ENCODE assay signal across 8 cellular contexts in genomic region chr17:39671651-39672521, GRCh38. TPM values are rescaled to one million over a fixed set of nuclear protein-coding genes. Genes with fewer than 3 reads are reported as not detected.
DNase-seq lines count a peak whose midpoint lies in the region; ATAC-seq and TF ChIP-seq lines count a peak whose summit lies in the region.

No MANE protein-coding gene starts in this region.

- H3K4me1 ChIP-seq in GM23248 (ENCODE audit: insufficient read depth) (no peaks in the 10 kb centered on the region), cardiac muscle cell (ENCODE audit: low read depth) (peaks cover 39% of the 10 kb centered on the region)

- peaks cover 43% of the 10 kb centered on the region for H3K4me1 Mint-ChIP-seq in stimulated activated effector memory CD8-positive, alpha-beta T cell treated with anti-CD3 and anti-CD28 coated beads, Interleukin-12 subunit alpha, Interleukin-12 subunit beta, amount 100 ng/mL, for 72 hours
- H3K4me1 Mint-ChIP-seq in activated T-helper 2 cell treated with anti-CD3 and anti-CD28 coated beads, Interferon-gamma antibody, Interleukin-2, Interleukin-4, amounts not matched to agents 10 μg/mL and 5 μg/mL and 100 μg/mL, durations not matched to agents 14 hours and 24 hours and 36 hours (ENCODE audit: low read depth) = peaks cover 19% of the 10 kb centered on the region

- intact Hi-C loops in activated T-helper 2 cell treated with anti-CD3 and anti-CD28 coated beads, Interferon-gamma antibody, Interleukin-2, Interleukin-4, amounts not matched to agents 10 μg/mL and 5 μg/mL and 100 μg/mL, durations not matched to agents 14 hours and 24 hours and 36 hours (cut with micrococcal nuclease) = no loop called here

- H3K9ac ChIP-seq in GM23248 = no peak overlapping the region

- no peak for ATAC-seq in stimulated activated effector memory CD8-positive, alpha-beta T cell treated with anti-CD3 and anti-CD28 coated beads, Interleukin-12 subunit alpha, Interleukin-12 subunit beta, amount 100 ng/mL, for 72 hours

- no peaks in the 10 kb centered on the region for H4K20me1 ChIP-seq in GM23248 (ENCODE audit: insufficient read depth)

- H3K36me3 ChIP-seq in GM23248 (ENCODE audit: low read depth) = no peaks in the 10 kb centered on the region
- no peaks in the 10 kb centered on the region for H3K36me3 ChIP-seq in cardiac muscle cell

- POLR2A ChIA-PET in AG04449 (lab: Yijun Ruan, JAX) = interaction anchor here (1.6 kb wide), 1 partner anchor 58 kb away, joined by 3 read pairs; the partner anchor contains the start of gene MIEN1

- peaks cover 14% of the 10 kb centered on the region for H3K27me3 Mint-ChIP-seq in activated T-helper 2 cell treated with anti-CD3 and anti-CD28 coated beads, Interferon-gamma antibody, Interleukin-2, Interleukin-4, amounts not matched to agents 10 μg/mL and 5 μg/mL and 100 μg/mL, durations not matched to agents 14 hours and 24 hours and 36 hours (ENCODE audit: low read depth)

- 37% methylated on average over 18 to 19 of the region's 19 CpGs for WGBS in GM23248 (ENCODE audit: low coverage in 1 of 2, low lambda C conversion rate in 2 of 2, missing lambda C conversion rate in 2 of 2), 2 experiments

- TF ChIP-seq CTCF in AG04449 (IDR thresholded peaks at IDR 0.05; ENCODE audit: insufficient read depth, low read length, missing control alignments) (peak; percentile 72), cardiac muscle cell (IDR thresholded peaks at IDR 0.05; ENCODE audit: low read depth, low read length) (peak; percentile 66)

- H3K36me3 Mint-ChIP-seq in stimulated activated effector memory CD8-positive, alpha-beta T cell treated with anti-CD3 and anti-CD28 coated beads, Interleukin-12 subunit alpha, Interleukin-12 subunit beta, amount 100 ng/mL, for 72 hours = peaks cover 12% of the 10 kb centered on the region
- no peaks in the 10 kb centered on the region for H3K36me3 Mint-ChIP-seq in activated T-helper 2 cell treated with anti-CD3 and anti-CD28 coated beads, Interferon-gamma antibody, Interleukin-2, Interleukin-4, amounts not matched to agents 10 μg/mL and 5 μg/mL and 100 μg/mL, durations not matched to agents 14 hours and 24 hours and 36 hours (ENCODE audit: low read depth)

- H3K4me2 ChIP-seq in GM23248 (ENCODE audit: unreplicated experiment) = no peak overlapping the region

- H3K27me3 ChIP-seq in GM23248 (replicated peaks; ENCODE audit: insufficient read depth) (peaks cover 26% of the 10 kb centered on the region; the same call in 1 of the 2 replicates), cardiac muscle cell (no peaks in the 10 kb centered on the region)

- CTCF ChIA-PET in AG04449 (lab: Yijun Ruan, JAX) = interaction anchor here (0.6 to 9.2 kb wide), 16 partner anchors 9 to 126 kb away, joined by 3 to 237 read pairs (median 4); partner anchors contain the start of gene PPP1R1B

- H3K27ac ChIP-seq in GM23248 (no peak overlapping the region), cardiac muscle cell (no peak overlapping the region)

- H3K27ac Mint-ChIP-seq in stimulated activated effector memory CD8-positive, alpha-beta T cell treated with anti-CD3 and anti-CD28 coated beads, Interleukin-12 subunit alpha, Interleukin-12 subunit beta, amount 100 ng/mL, for 72 hours = peak overlapping the region; percentile 78
- no peak overlapping the region for H3K27ac Mint-ChIP-seq in activated T-helper 2 cell treated with anti-CD3 and anti-CD28 coated beads, Interferon-gamma antibody, Interleukin-2, Interleukin-4, amounts not matched to agents 10 μg/mL and 5 μg/mL and 100 μg/mL, durations not matched to agents 14 hours and 24 hours and 36 hours

- H3K4me3 Mint-ChIP-seq in stimulated activated effector memory CD8-positive, alpha-beta T cell treated with anti-CD3 and anti-CD28 coated beads, Interleukin-12 subunit alpha, Interleukin-12 subunit beta, amount 100 ng/mL, for 72 hours = no peak overlapping the region
- no peak overlapping the region for H3K4me3 Mint-ChIP-seq in activated T-helper 2 cell treated with anti-CD3 and anti-CD28 coated beads, Interferon-gamma antibody, Interleukin-2, Interleukin-4, amounts not matched to agents 10 μg/mL and 5 μg/mL and 100 μg/mL, durations not matched to agents 14 hours and 24 hours and 36 hours (ENCODE audit: low read depth)

- DNase-seq in AG04449 (ENCODE audit: low read depth, low spot score) (no peak), GM23248 (peak; percentile 57), SW480 (ENCODE audit: low spot score) (peak; percentile 38), cardiac muscle cell (ENCODE audit: low read depth in 1 of 2, low spot score in 1 of 2) (peak; percentile 54 to 73), middle frontal gyrus (ENCODE audit: extremely low spot score, low spot score) (no peak), NOMO-1 treated with dmso at 0.1 percent for 144 hours (lab: John Stamatoyannopoulos, UW; ENCODE audit: unreplicated experiment) (no peak)
- DNase-seq in stimulated activated effector memory CD8-positive, alpha-beta T cell treated with anti-CD3 and anti-CD28 coated beads, Interleukin-12 subunit alpha, Interleukin-12 subunit beta, amount 100 ng/mL, for 72 hours (ENCODE audit: low spot score in 2 of 2) = no peak
- DNase-seq in activated T-helper 2 cell treated with anti-CD3 and anti-CD28 coated beads, Interferon-gamma antibody, Interleukin-2, Interleukin-4, amounts not matched to agents 10 μg/mL and 5 μg/mL and 100 μg/mL, durations not matched to agents 14 hours and 24 hours and 36 hours (ENCODE audit: low spot score) = no peak

- no peaks in the 10 kb centered on the region for H3K9me2 ChIP-seq in GM23248 (ENCODE audit: insufficient read depth)

- no peak overlapping the region for H2AFZ ChIP-seq in GM23248

- H3F3A ChIP-seq in GM23248 (ENCODE audit: insufficient read depth) = no peaks in the 10 kb centered on the region

- H3K9me3 Mint-ChIP-seq in stimulated activated effector memory CD8-positive, alpha-beta T cell treated with anti-CD3 and anti-CD28 coated beads, Interleukin-12 subunit alpha, Interleukin-12 subunit beta, amount 100 ng/mL, for 72 hours = no peaks in the 10 kb centered on the region
- H3K9me3 Mint-ChIP-seq in activated T-helper 2 cell treated with anti-CD3 and anti-CD28 coated beads, Interferon-gamma antibody, Interleukin-2, Interleukin-4, amounts not matched to agents 10 μg/mL and 5 μg/mL and 100 μg/mL, durations not matched to agents 14 hours and 24 hours and 36 hours = no peaks in the 10 kb centered on the region

- H3K4me3 ChIP-seq in AG04449 (ENCODE audit: low read depth, low read length) = no peak overlapping the region
- H3K4me3 ChIP-seq in GM23248 = no peak overlapping the region
- no peak overlapping the region for H3K4me3 ChIP-seq in cardiac muscle cell

- H3K79me2 ChIP-seq in GM23248 (ENCODE audit: insufficient read depth) = no peaks in the 10 kb centered on the region

- in situ Hi-C loops in GM23248 (cut with MboI) = no loop called here

- H3K9me3 ChIP-seq in GM23248 (ENCODE audit: low read depth) (no peaks in the 10 kb centered on the region), cardiac muscle cell (ENCODE audit: low read depth) (no peaks in the 10 kb centered on the region)

RNA-seq across cellular contexts. Expression of gene PNMT, which starts 3.6 kb away (rescaled TPM):
- total RNA-seq in GM23248 (2014; rRNA removed; shearing (Covaris generic)) = not detected in 2 replicates
- polyA plus RNA-seq in GM23248 (2016; fragmentation: Nextera tagmentation; extraction: Ambion mirVana) (not detected in 2 replicates), cardiac muscle cell (11.9 and 14.7 TPM in 2 replicates)
- 21.0 and 27.2 TPM in 2 replicates for total RNA-seq in cardiac muscle cell
- not detected in 2 replicates for total RNA-seq in activated T-helper 2 cell treated with anti-CD3 and anti-CD28 coated beads, Interferon-gamma antibody, Interleukin-2, Interleukin-4, amounts not matched to agents 10 μg/mL and 5 μg/mL and 100 μg/mL, durations not matched to agents 14 hours and 24 hours and 36 hours

RNA-seq across cellular contexts. Expression of gene TCAP, which starts 6.7 kb away (rescaled TPM):
- 0.43 TPM in 1 of 2 replicates, not detected in the other for total RNA-seq in GM23248 (2014; rRNA removed; shearing (Covaris generic))
- polyA plus RNA-seq in GM23248 (2016; fragmentation: Nextera tagmentation; extraction: Ambion mirVana) (not detected in 2 replicates), cardiac muscle cell (105 and 133 TPM in 2 replicates)
- total RNA-seq in cardiac muscle cell = 61.5 and 79.1 TPM in 2 replicates
- 0.76 and 0.87 TPM in 2 replicates for total RNA-seq in activated T-helper 2 cell treated with anti-CD3 and anti-CD28 coated beads, Interferon-gamma antibody, Interleukin-2, Interleukin-4, amounts not matched to agents 10 μg/mL and 5 μg/mL and 100 μg/mL, durations not matched to agents 14 hours and 24 hours and 36 hours

RNA-seq across cellular contexts. Expression of gene PGAP3, which starts 16.0 kb away (rescaled TPM):
- total RNA-seq in GM23248 (2014; rRNA removed; shearing (Covaris generic)) = 14.2 and 15.3 TPM in 2 replicates
- polyA plus RNA-seq in GM23248 (2016; fragmentation: Nextera tagmentation; extraction: Ambion mirVana) (9.2 and 10.6 TPM in 2 replicates), cardiac muscle cell (29.7 and 31.3 TPM in 2 replicates)
- total RNA-seq in cardiac muscle cell = 22.5 and 34.2 TPM in 2 replicates
- 12.9 and 14.0 TPM in 2 replicates for total RNA-seq in activated T-helper 2 cell treated with anti-CD3 and anti-CD28 coated beads, Interferon-gamma antibody, Interleukin-2, Interleukin-4, amounts not matched to agents 10 μg/mL and 5 μg/mL and 100 μg/mL, durations not matched to agents 14 hours and 24 hours and 36 hours

RNA-seq across cellular contexts. Expression of gene ERBB2, which starts 28.0 kb away (rescaled TPM):
- 45.8 and 55.4 TPM in 2 replicates for total RNA-seq in GM23248 (2014; rRNA removed; shearing (Covaris generic))
- polyA plus RNA-seq in GM23248 (2016; fragmentation: Nextera tagmentation; extraction: Ambion mirVana) = 28.5 and 30.3 TPM in 2 replicates
- 293 and 310 TPM in 2 replicates for total RNA-seq in cardiac muscle cell
- polyA plus RNA-seq in cardiac muscle cell = 194 and 235 TPM in 2 replicates
- total RNA-seq in activated T-helper 2 cell treated with anti-CD3 and anti-CD28 coated beads, Interferon-gamma antibody, Interleukin-2, Interleukin-4, amounts not matched to agents 10 μg/mL and 5 μg/mL and 100 μg/mL, durations not matched to agents 14 hours and 24 hours and 36 hours = 4.0 and 4.1 TPM in 2 replicates

RNA-seq across cellular contexts. Expression of gene STARD3, which starts 34.9 kb away (rescaled TPM):
- 34.0 and 41.0 TPM in 2 replicates for total RNA-seq in GM23248 (2014; rRNA removed; shearing (Covaris generic))
- polyA plus RNA-seq in GM23248 (2016; fragmentation: Nextera tagmentation; extraction: Ambion mirVana) (32.3 and 34.1 TPM in 2 replicates), cardiac muscle cell (47.9 and 62.6 TPM in 2 replicates)
- 67.1 and 84.1 TPM in 2 replicates for total RNA-seq in cardiac muscle cell
- total RNA-seq in activated T-helper 2 cell treated with anti-CD3 and anti-CD28 coated beads, Interferon-gamma antibody, Interleukin-2, Interleukin-4, amounts not matched to agents 10 μg/mL and 5 μg/mL and 100 μg/mL, durations not matched to agents 14 hours and 24 hours and 36 hours = 51.5 and 54.4 TPM in 2 replicates

Comparison
In these comparisons a context has a peak if more than half of its experiments do, and no peak if none do; other contexts are left out.
1. DNase-seq: peak in GM23248 (single experiment), SW480 (single experiment) and cardiac muscle cell (2 of 2); none in AG04449 (single experiment), stimulated activated effector memory CD8-positive, alpha-beta T cell treated with anti-CD3 and anti-CD28 coated beads, Interleukin-12 subunit alpha, Interleukin-12 subunit beta, amount 100 ng/mL, for 72 hours (0 of 2), middle frontal gyrus (single experiment), activated T-helper 2 cell treated with anti-CD3 and anti-CD28 coated beads, Interferon-gamma antibody, Interleukin-2, Interleukin-4, amounts not matched to agents 10 μg/mL and 5 μg/mL and 100 μg/mL, durations not matched to agents 14 hours and 24 hours and 36 hours (single experiment) and NOMO-1 treated with dmso at 0.1 percent for 144 hours (single experiment).
2. RNA of gene PNMT, which starts 3.6 kb away (total RNA-seq): 21.0 to 27.2 TPM in cardiac muscle cell; not detected in activated T-helper 2 cell treated with anti-CD3 and anti-CD28 coated beads, Interferon-gamma antibody, Interleukin-2, Interleukin-4, amounts not matched to agents 10 μg/mL and 5 μg/mL and 100 μg/mL, durations not matched to agents 14 hours and 24 hours and 36 hours and not detected in GM23248; every median in the first group is over 10 times any median in the second.
3. RNA of gene TCAP, which starts 6.7 kb away (total RNA-seq): 61.5 to 79.1 TPM in cardiac muscle cell; 0.76 to 0.87 TPM in activated T-helper 2 cell treated with anti-CD3 and anti-CD28 coated beads, Interferon-gamma antibody, Interleukin-2, Interleukin-4, amounts not matched to agents 10 μg/mL and 5 μg/mL and 100 μg/mL, durations not matched to agents 14 hours and 24 hours and 36 hours and 0.43 TPM in GM23248; every median in the first group is over 10 times any median in the second.